Comparison of ENCODE assay signal across 6 cellular contexts in genomic region chr9:23036416-23036815, GRCh38.
"Had no signal": no experiment of that assay in that cellular context is flagged by ENCODE, and none has a peak within 500 bp of the region (broad histone marks: within the 10 kb centered on the region; RNA-seq: fewer than 3 reads in every experiment).

No MANE protein-coding gene starts in this region.

- FAIRE-seq: HTR-8/SVneo, K562 had no signal

- H2AFZ ChIP-seq: GM23338 had no signal

- H3K4me3 ChIP-seq: GM23338, K562 had no signal

- H3K4me2 ChIP-seq: GM23338 had no signal

- ATAC-seq: GM23338, K562 had no signal

- DNase-seq: H9, HCEC 1CT, KG1 had no signal
